1 cellular context compared by ENCODE assay signal in genomic region chr6:139219746-139220145, GRCh38.
A peak's percentile ranks its signal among the peaks of the same experiment; 100 is the strongest.
TF ChIP-seq lines count a peak whose summit lies in the region.

No MANE protein-coding gene starts in this region.

TF ChIP-seq in K562, 482 proteins besides CTCF, POLR2A, EP300 and RAD21 (continued from another document):
- no peak for TF ChIP-seq RREB1 (CRISPR knock-in tag; IDR thresholded peaks at IDR 0.05)
- TF ChIP-seq POLR2AphosphoS2 (IDR thresholded peaks at IDR 0.05; ENCODE audit: low read length) = no peak
- TF ChIP-seq CBFA2T3 (IDR thresholded peaks at IDR 0.05) = no peak
- no peak for TF ChIP-seq USF1 (CRISPR knock-in tag; IDR thresholded peaks at IDR 0.05)
- no peak for TF ChIP-seq ZNF76 (CRISPR knock-in tag; IDR thresholded peaks at IDR 0.05; ENCODE audit: borderline replicate concordance)
- TF ChIP-seq ZNF589 (CRISPR knock-in tag; IDR thresholded peaks at IDR 0.05; ENCODE audit: low read depth) = peak; percentile 15; the same call in 1 of the 2 replicates
- no peak for TF ChIP-seq ARID3B (CRISPR knock-in tag; IDR thresholded peaks at IDR 0.05; ENCODE audit: borderline replicate concordance)
- TF ChIP-seq PREB (CRISPR knock-in tag; IDR thresholded peaks at IDR 0.05) = no peak
- TF ChIP-seq ELF1 (tag; IDR thresholded peaks at IDR 0.05) = 0 out of 2 replicates have a peak, but pooled peaks have one; percentile 0
- no peak for TF ChIP-seq ZNF41 (CRISPR knock-in tag; conservative IDR thresholded peaks at IDR 0.05)
- TF ChIP-seq TARDBP (IDR thresholded peaks at IDR 0.05) = no peak
- TF ChIP-seq NCOA1 (IDR thresholded peaks at IDR 0.05; ENCODE audit: low read depth) = no peak
- TF ChIP-seq HNRNPUL1 (IDR thresholded peaks at IDR 0.05; ENCODE audit: low read length) = no peak
- no peak for TF ChIP-seq FOXK1 (CRISPR knock-in tag; IDR thresholded peaks at IDR 0.05; ENCODE audit: borderline replicate concordance)
- no peak for TF ChIP-seq ZNF3 (CRISPR knock-in tag; IDR thresholded peaks at IDR 0.05)
- TF ChIP-seq GATAD2B (IDR thresholded peaks at IDR 0.05; ENCODE audit: borderline replicate concordance) = no peak
- TF ChIP-seq ZNF239 (CRISPR knock-in tag; IDR thresholded peaks at IDR 0.05) = no peak
- no peak for TF ChIP-seq RBM25 (IDR thresholded peaks at IDR 0.05; ENCODE audit: low read depth, low read length, severe bottlenecking)
- TF ChIP-seq MYC (IDR thresholded peaks at IDR 0.05; ENCODE audit: low read depth, low read length) = no peak
- TF ChIP-seq MYC (CRISPR knock-in tag; IDR thresholded peaks at IDR 0.05; ENCODE audit: borderline replicate concordance, low read depth) = no peak
- TF ChIP-seq TAL1 (IDR thresholded peaks at IDR 0.05) = no peak
- 0 out of 2 replicates have a peak, but pooled peaks have one; percentile 23 for TF ChIP-seq ZNF316 (IDR thresholded peaks at IDR 0.05)
- no peak for TF ChIP-seq GMEB1 (CRISPR knock-in tag; IDR thresholded peaks at IDR 0.05)
- TF ChIP-seq CEBPG (CRISPR knock-in tag; IDR thresholded peaks at IDR 0.05) = no peak
- TF ChIP-seq CEBPG (tag; conservative IDR thresholded peaks at IDR 0.05 in 1 of 2, IDR thresholded peaks at IDR 0.05 in 1 of 2) = 0 out of 4 replicates have a peak, but pooled peaks of 1 of the 2 experiments have one; percentile 25
- no peak for TF ChIP-seq ZMIZ1 (IDR thresholded peaks at IDR 0.05; ENCODE audit: low read depth in 2 of 2, low read length in 2 of 2)
- TF ChIP-seq CHD7 (IDR thresholded peaks at IDR 0.05; ENCODE audit: low read depth, low read length) = peak; percentile 66
